In the genomic region with DNA sequence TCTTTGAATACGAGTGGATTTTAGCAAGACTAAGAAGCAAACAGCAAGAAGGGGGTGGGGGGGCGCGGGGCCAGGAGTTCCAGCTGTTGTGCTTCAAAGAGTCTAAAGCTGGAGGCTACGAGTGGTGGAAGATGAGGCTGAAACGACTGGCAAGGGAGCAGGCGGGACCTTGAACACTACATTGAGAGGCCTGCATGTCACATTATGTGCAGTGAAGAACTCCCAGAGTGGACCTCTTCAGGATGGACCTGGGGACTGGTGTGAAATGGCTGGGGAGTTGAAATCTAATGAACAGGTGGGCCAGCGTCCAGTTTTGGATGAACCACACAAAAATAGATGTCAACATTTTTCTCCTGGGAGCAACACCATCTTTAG, we compare ENCODE assay signal across 11 cellular contexts. TPM values are rescaled to one million over a fixed set of nuclear protein-coding genes. Genes with fewer than 3 reads are reported as not detected.
DNase-seq lines count a peak whose midpoint lies in the region; ATAC-seq and TF ChIP-seq lines count a peak whose summit lies in the region.
"Had no signal": no experiment of that assay in that cellular context is flagged by ENCODE, and none has a peak within 500 bp of the region (broad histone marks: within the 10 kb centered on the region; RNA-seq: fewer than 3 reads in every experiment).

No MANE protein-coding gene starts in this region.

- H3K4me1 Mint-ChIP-seq in activated CD4-positive, alpha-beta T cell treated with anti-CD3 and anti-CD28 coated beads, Interleukin-2, amount 10 ng/mL, durations not matched to agents 7 days and 5 days, result peaks cover 48% of the 10 kb centered on the region
- H3K4me1 Mint-ChIP-seq in memory B cell, result peaks cover 44% of the 10 kb centered on the region

- WGBS in thyroid gland, 2 donors, result 81 to 83% methylated on average over 7 of the region's 7 CpGs

- no peaks in the 10 kb centered on the region for H3K9me3 Mint-ChIP-seq in activated CD4-positive, alpha-beta T cell treated with anti-CD3 and anti-CD28 coated beads, Interleukin-2, amount 10 ng/mL, durations not matched to agents 7 days and 5 days
- no peaks in the 10 kb centered on the region for H3K9me3 Mint-ChIP-seq in activated naive CD4-positive, alpha-beta T cell treated with anti-CD3 and anti-CD28 coated beads, Interleukin-2, amount 50 U/mL, for 72 hours
- no peaks in the 10 kb centered on the region for H3K9me3 Mint-ChIP-seq in memory B cell

- no peak for TF ChIP-seq CTCF in thyroid gland (IDR thresholded peaks at IDR 0.05)

- no peak for ATAC-seq in activated naive CD4-positive, alpha-beta T cell treated with anti-CD3 and anti-CD28 coated beads, Interleukin-2, amount 50 U/mL, for 72 hours
- ATAC-seq in memory B cell (ENCODE audit: low read depth) (no peak), GM19324 (IDR thresholded peaks at IDR 0.05; ENCODE audit: low FRiP score, unreplicated experiment) (no peak)

- POLR2A ChIA-PET in activated CD4-positive, alpha-beta T cell treated with anti-CD3 and anti-CD28 coated beads, Interleukin-2, amount 10 ng/mL, durations not matched to agents 7 days and 5 days (lab: Charles Lee), result interaction anchor here (0.7 kb wide), 1 partner anchor 38 kb away, joined by 3 read pairs; no protein-coding TSS in a partner anchor

- H3K36me3 Mint-ChIP-seq in activated CD4-positive, alpha-beta T cell treated with anti-CD3 and anti-CD28 coated beads, Interleukin-2, amount 10 ng/mL, durations not matched to agents 7 days and 5 days (ENCODE audit: low read depth), result peaks cover 38% of the 10 kb centered on the region
- peaks cover 16 to 25% of the 10 kb centered on the region in 2 donors for H3K36me3 Mint-ChIP-seq in activated naive CD4-positive, alpha-beta T cell treated with anti-CD3 and anti-CD28 coated beads, Interleukin-2, amount 50 U/mL, for 72 hours
- peaks cover 16% of the 10 kb centered on the region for H3K36me3 Mint-ChIP-seq in memory B cell

- H3K36me3 ChIP-seq in thyroid gland, result peaks cover 0 to 3% of the 10 kb centered on the region in 2 donors

- H3K4me3 ChIP-seq in thyroid gland (replicated peaks in 1 of 3), result peak overlapping the region in 1 of 3 donors; percentile 56

- no peak for DNase-seq in activated CD4-positive, alpha-beta T cell treated with anti-CD3 and anti-CD28 coated beads, Interleukin-2, amount 10 ng/mL, durations not matched to agents 7 days and 5 days
- no peak for DNase-seq in activated CD4-positive, alpha-beta T cell treated with anti-CD3 and anti-CD28 coated beads for 4 hours
- DNase-seq in activated naive CD4-positive, alpha-beta T cell treated with anti-CD3 and anti-CD28 coated beads, Interleukin-2, amount 50 U/mL, for 72 hours (ENCODE audit: low spot score in 2 of 2), result no peak
- DNase-seq in memory B cell (ENCODE audit: low spot score in 2 of 2), result no peak
- DNase-seq in thyroid gland, result no peak
- DNase-seq in NCI-H1092 treated with DMSO at 0.1 percent for 48 hours (lab: John Stamatoyannopoulos, UW), result no peak
- DNase-seq in germinal center (ENCODE audit: low spot score), result no peak
- DNase-seq: NCI-H446 treated with DMSO at 0.1 percent for 48 hours had no signal

- H3K27me3 ChIP-seq in thyroid gland, result no peaks in the 10 kb centered on the region

- peak overlapping the region; percentile 75 to 89 (median 83) for H3K27ac ChIP-seq in thyroid gland
- H3K27ac ChIP-seq: C4-2B had no signal

- H3K27ac Mint-ChIP-seq in activated CD4-positive, alpha-beta T cell treated with anti-CD3 and anti-CD28 coated beads, Interleukin-2, amount 10 ng/mL, durations not matched to agents 7 days and 5 days, result peak overlapping the region; percentile 93
- peak overlapping the region; percentile 88 to 94 for H3K27ac Mint-ChIP-seq in activated naive CD4-positive, alpha-beta T cell treated with anti-CD3 and anti-CD28 coated beads, Interleukin-2, amount 50 U/mL, for 72 hours
- H3K27ac Mint-ChIP-seq in memory B cell, result peak overlapping the region; percentile 84

- no peak for TF ChIP-seq POLR2A in thyroid gland (IDR thresholded peaks at IDR 0.05)

- H3K9me3 ChIP-seq in thyroid gland, result no peaks in the 10 kb centered on the region

- peak overlapping the region; percentile 85 for H3K4me3 Mint-ChIP-seq in activated CD4-positive, alpha-beta T cell treated with anti-CD3 and anti-CD28 coated beads, Interleukin-2, amount 10 ng/mL, durations not matched to agents 7 days and 5 days
- peak overlapping the region; percentile 90 for H3K4me3 Mint-ChIP-seq in memory B cell

- intact Hi-C loops in thyroid gland (cut with DNase I), result no loop called here

- CTCF ChIA-PET in activated CD4-positive, alpha-beta T cell treated with anti-CD3 and anti-CD28 coated beads, Interleukin-2, amount 10 ng/mL, durations not matched to agents 7 days and 5 days (lab: Charles Lee), result interaction anchor here (1.0 to 1.7 kb wide), 3 partner anchors 9 to 50 kb away, joined by 3 to 7 read pairs (median 4); no protein-coding TSS in a partner anchor

- H3K27me3 Mint-ChIP-seq in activated CD4-positive, alpha-beta T cell treated with anti-CD3 and anti-CD28 coated beads, Interleukin-2, amount 10 ng/mL, durations not matched to agents 7 days and 5 days, result no peaks in the 10 kb centered on the region
- no peaks in the 10 kb centered on the region for H3K27me3 Mint-ChIP-seq in memory B cell

- H3K4me1 ChIP-seq in thyroid gland, result peaks cover 43 to 79% of the 10 kb centered on the region in 2 donors

RNA-seq across cellular contexts. Expression of a gene that starts 1.1 kb away (rescaled TPM):
- total RNA-seq in activated CD4-positive, alpha-beta T cell treated with anti-CD3 and anti-CD28 coated beads, Interleukin-2, amount 10 ng/mL, durations not matched to agents 7 days and 5 days, result 10 to 100 TPM; 20.3 to 22.8 TPM
- total RNA-seq in activated naive CD4-positive, alpha-beta T cell treated with anti-CD3 and anti-CD28 coated beads, Interleukin-2, amount 50 U/mL, for 72 hours, result 10 to 100 TPM; 13.8 to 23.0 TPM
- 10 to 100 TPM; 15.7 to 77.9 (median 32.1) TPM for total RNA-seq in thyroid gland

RNA-seq across cellular contexts. Expression of a gene that starts 29.7 kb away (rescaled TPM):
- 1 to 10 TPM; 8.2 TPM for total RNA-seq in activated CD4-positive, alpha-beta T cell treated with anti-CD3 and anti-CD28 coated beads, Interleukin-2, amount 10 ng/mL, durations not matched to agents 7 days and 5 days
- 10 to 100 TPM in 1 of 2 donors, 1 to 10 TPM in 1; 9.0 to 12.6 TPM for total RNA-seq in activated naive CD4-positive, alpha-beta T cell treated with anti-CD3 and anti-CD28 coated beads, Interleukin-2, amount 50 U/mL, for 72 hours
- 1 to 10 TPM in 1 of 4 donors, under 1 TPM in 2, not detected in 1; 0.75 to 1.1 (median 0.94) TPM for total RNA-seq in thyroid gland
- total RNA-seq: kidney epithelial cell had no signal

RNA-seq across cellular contexts. Expression of a gene that starts 50.4 kb away (rescaled TPM):
- 100 to 1,000 TPM in 1 of 2 experiments, 10 to 100 TPM in 1; 88.0 to 101 TPM for total RNA-seq in activated CD4-positive, alpha-beta T cell treated with anti-CD3 and anti-CD28 coated beads, Interleukin-2, amount 10 ng/mL, durations not matched to agents 7 days and 5 days
- total RNA-seq in activated naive CD4-positive, alpha-beta T cell treated with anti-CD3 and anti-CD28 coated beads, Interleukin-2, amount 50 U/mL, for 72 hours, result 100 to 1,000 TPM in 1 of 2 donors, 10 to 100 TPM in 1; 81.0 to 111 TPM
- 100 to 1,000 TPM in 3 of 4 donors, 10 to 100 TPM in 1; 90.5 to 169 (median 120) TPM for total RNA-seq in thyroid gland

Comparison
In these comparisons a context has a peak if more than half of its experiments do, and no peak if none do; other contexts are left out.
1. RNA of a gene that starts 29.7 kb away (total RNA-seq): 9.0 to 12.6 TPM in activated naive CD4-positive, alpha-beta T cell treated with anti-CD3 and anti-CD28 coated beads, Interleukin-2, amount 50 U/mL, for 72 hours and 8.2 TPM in activated CD4-positive, alpha-beta T cell treated with anti-CD3 and anti-CD28 coated beads, Interleukin-2, amount 10 ng/mL, durations not matched to agents 7 days and 5 days; 0.75 to 1.1 TPM in thyroid gland; every median in the first group is over 4 times any median in the second.
2. Peak in every context shown above with its lines, with median percentiles within 50 percentile points of each other: H3K27ac Mint-ChIP-seq.